ENCODE assay signal across 12 cellular contexts in the genomic region with DNA sequence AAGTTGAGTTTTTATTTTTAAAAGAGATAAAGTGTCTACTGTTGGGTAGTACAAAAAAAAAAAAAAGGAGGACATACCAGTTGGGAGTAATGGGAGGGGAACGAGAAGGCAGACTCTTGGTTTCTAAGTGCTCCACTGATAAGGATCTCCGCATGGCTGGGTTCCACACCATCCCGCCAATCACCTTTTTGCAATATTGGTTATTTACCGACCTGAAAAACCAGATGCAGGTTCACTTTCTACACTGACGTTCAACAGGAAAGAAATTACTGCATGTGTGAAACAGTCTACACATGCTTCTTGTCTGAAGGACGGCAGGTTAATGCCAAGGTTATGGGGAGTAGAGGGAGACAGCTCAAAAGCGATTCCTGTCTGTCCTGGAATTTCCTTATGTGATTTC.
DNase-seq lines count a peak whose midpoint lies in the region; ATAC-seq, FAIRE-seq and TF ChIP-seq lines count a peak whose summit lies in the region.
"Had no signal": no experiment of that assay in that cellular context is flagged by ENCODE, and none has a peak within 500 bp of the region (broad histone marks: within the 10 kb centered on the region; RNA-seq: fewer than 3 reads in every experiment).

No MANE protein-coding gene starts in this region.

- H3K36me3 ChIP-seq in mucosa of descending colon (ENCODE audit: low read depth): no peaks in the 10 kb centered on the region

- TF ChIP-seq CTCF in 22Rv1 (IDR thresholded peaks at IDR 0.05): no peak
- TF ChIP-seq CTCF in mucosa of descending colon (IDR thresholded peaks at IDR 0.05): no peak

- FAIRE-seq in RCC 7860 (lab: Jason Lieb, UNC): no peak

- H3K4me3 ChIP-seq in mucosa of descending colon: no peak overlapping the region

- ATAC-seq in GM19025 (IDR thresholded peaks at IDR 0.05; ENCODE audit: low read depth, unreplicated experiment) (peak; percentile 77), HG02623 (IDR thresholded peaks at IDR 0.05; ENCODE audit: unreplicated experiment) (peak; percentile 75), HG03521 (IDR thresholded peaks at IDR 0.05; ENCODE audit: unreplicated experiment) (peak; percentile 84), mucosa of descending colon (no peak)
- ATAC-seq: stimulated activated naive CD8-positive, alpha-beta T cell treated with anti-CD3 and anti-CD28 coated beads, Interleukin-15, Interleukin-2, amounts not matched to agents 100 U/mL and 50 U/mL, for 24 hours had no signal

- no peaks in the 10 kb centered on the region for H3K4me1 ChIP-seq in mucosa of descending colon (ENCODE audit: low read depth)

- peak overlapping the region; percentile 57 for H3K27ac ChIP-seq in 22Rv1

- no peaks in the 10 kb centered on the region for H3K9me3 ChIP-seq in mucosa of descending colon
- H3K9me3 ChIP-seq: SK-N-SH had no signal

- intact Hi-C loops in mucosa of descending colon (cut with DNase I, micrococcal nuclease): no loop called here

- DNase-seq in NCI-H1694 treated with DMSO at 0.1 percent for 48 hours (lab: John Stamatoyannopoulos, UW): no peak
- no peak for DNase-seq in RCC 7860 (ENCODE audit: low spot score)
- no peak for DNase-seq in activated CD4-positive, alpha-beta T cell treated with anti-CD3 and anti-CD28 coated beads, Interleukin-2, amount 50 U/mL, for 48 hours
- no peak for DNase-seq in mucosa of descending colon
- DNase-seq: activated CD8-positive, alpha-beta memory T cell treated with anti-CD3 and anti-CD28 coated beads, Interleukin-2, amount 50 U/mL, for 48 hours; NCI-H2227 treated with DMSO at 0.1 percent for 48 hours; SK-N-SH; stimulated activated naive CD8-positive, alpha-beta T cell treated with anti-CD3 and anti-CD28 coated beads, Interleukin-15, Interleukin-2, amounts not matched to agents 100 U/mL and 50 U/mL, for 24 hours had no signal
